In the genomic region with DNA sequence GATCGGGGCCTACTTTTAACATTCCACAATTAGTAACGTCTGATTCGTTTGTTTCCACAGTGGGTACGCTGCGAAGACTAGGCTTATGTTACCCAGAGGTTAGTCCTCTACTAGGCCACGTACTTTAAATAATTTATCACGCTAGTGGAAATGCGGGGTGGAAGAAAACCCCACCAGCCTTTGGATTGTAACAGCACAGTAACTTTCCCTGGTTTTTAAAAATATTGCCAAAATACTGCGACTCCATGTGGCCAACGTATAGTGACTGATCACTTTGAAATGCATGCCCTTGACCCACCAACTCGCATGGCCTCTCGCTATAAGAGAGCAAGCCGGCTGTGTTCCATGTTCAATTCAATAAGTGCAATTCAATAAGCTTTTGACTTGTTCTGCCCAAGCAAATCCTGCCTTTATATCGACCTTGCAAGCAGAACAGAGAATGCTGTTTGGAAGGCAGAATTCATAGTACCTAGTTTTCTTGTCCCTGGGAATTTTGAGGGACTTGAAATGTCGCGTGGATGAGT, we compare ENCODE assay signal across 8 cellular contexts. TPM values are rescaled to one million over a fixed set of nuclear protein-coding genes. Genes with fewer than 3 reads are reported as not detected.
DNase-seq lines count a peak whose midpoint lies in the region; ATAC-seq, FAIRE-seq and TF ChIP-seq lines count a peak whose summit lies in the region.

No MANE protein-coding gene starts in this region.

- TSS peak; percentile 53 for BruUV-seq in A673 (replicated peaks; lab: Mats Ljungman, UMichigan)

- POLR2A ChIA-PET in A673 (lab: Charles Lee; ENCODE audit: low non-redundant PET): interaction anchor here (0.6 kb wide), 1 partner anchor 67 kb away, joined by 3 read pairs; no protein-coding TSS in a partner anchor
- POLR2A ChIA-PET in HEK293 (lab: Yijun Ruan, JAX): interaction anchor here (0.7 to 1.8 kb wide), 16 partner anchors 8 to 312 kb away, joined by 3 to 18 read pairs (median 5); partner anchors contain the start of gene SEL1L
- POLR2A ChIA-PET in activated naive CD8-positive, alpha-beta T cell treated with anti-CD3 and anti-CD28 coated beads, Interleukin-2, amount 10 ng/mL, durations not matched to agents 7 days and 5 days (lab: Charles Lee): interaction anchor here (0.7 to 1.8 kb wide), 13 partner anchors 19 to 312 kb away, joined by 3 to 26 read pairs (median 4); partner anchors contain the start of genes CEP128 and SEL1L

- H3K36me3 Mint-ChIP-seq in activated naive CD8-positive, alpha-beta T cell treated with anti-CD3 and anti-CD28 coated beads, Interleukin-2, amount 10 ng/mL, durations not matched to agents 7 days and 5 days: peaks cover 4% of the 10 kb centered on the region

- peak overlapping the region; percentile 64 to 92 for H3K9ac ChIP-seq in kidney (ENCODE audit: low read length in 2 of 2)

- CTCF ChIA-PET in A673 (lab: Charles Lee): no interaction called here
- CTCF ChIA-PET in HEK293 (lab: Yijun Ruan, JAX): interaction anchor here (1.6 kb wide), 1 partner anchor 11 kb away, joined by 4 read pairs; no protein-coding TSS in a partner anchor

- H3K27ac Mint-ChIP-seq in activated naive CD8-positive, alpha-beta T cell treated with anti-CD3 and anti-CD28 coated beads, Interleukin-2, amount 10 ng/mL, durations not matched to agents 7 days and 5 days: peak overlapping the region; percentile 98

- H3K27ac ChIP-seq in A673 (ENCODE audit: low read depth, low read length, poor library complexity, severe bottlenecking) (peak overlapping the region; percentile 99), HEK293 (ENCODE audit: extremely low read depth, low read depth, low read length) (peak overlapping the region; percentile 91), kidney (ENCODE audit: low read depth in 2 of 2, low read length in 2 of 2) (peak overlapping the region; percentile 98 to 100), temporal lobe (ENCODE audit: low read depth, low read length) (peak overlapping the region; percentile 93)

- no peaks in the 10 kb centered on the region for H3K9me3 ChIP-seq in A673 (ENCODE audit: low read depth, low read length, poor library complexity, severe bottlenecking)
- no peaks in the 10 kb centered on the region for H3K9me3 ChIP-seq in HEK293 (ENCODE audit: control insufficient read depth, insufficient read depth, low read depth, low read length)
- no peaks in the 10 kb centered on the region for H3K9me3 ChIP-seq in kidney (ENCODE audit: control insufficient read depth in 1 of 2, low read length in 2 of 2)

- no peak for ATAC-seq in activated naive CD8-positive, alpha-beta T cell treated with anti-CD3 and anti-CD28 coated beads, Interleukin-2, amount 10 ng/mL, durations not matched to agents 7 days and 5 days (ENCODE audit: low read depth)

- H3K4me1 ChIP-seq in A673 (ENCODE audit: insufficient read depth, low read length, poor library complexity, severe bottlenecking) (peaks cover 15% of the 10 kb centered on the region), HEK293 (ENCODE audit: control insufficient read depth, insufficient read depth, low read length) (peaks cover 5% of the 10 kb centered on the region), kidney (ENCODE audit: control insufficient read depth in 1 of 2, insufficient read depth in 1 of 2, low read depth in 1 of 2, low read length in 2 of 2) (peaks cover 5 to 16% of the 10 kb centered on the region in 2 donors)

- intact Hi-C loops in A673 (cut with micrococcal nuclease; ENCODE audit: unreplicated experiment): no loop called here
- intact Hi-C loops in kidney (cut with DNase I): no loop called here

- H3K27me3 Mint-ChIP-seq in activated naive CD8-positive, alpha-beta T cell treated with anti-CD3 and anti-CD28 coated beads, Interleukin-2, amount 10 ng/mL, durations not matched to agents 7 days and 5 days: peaks cover 2% of the 10 kb centered on the region

- H3K36me3 ChIP-seq in A673 (ENCODE audit: insufficient read depth, low read length, poor library complexity, severe bottlenecking): no peaks in the 10 kb centered on the region
- H3K36me3 ChIP-seq in HEK293 (ENCODE audit: control insufficient read depth in 2 of 2, insufficient read depth in 1 of 2, low read length in 2 of 2): peaks cover 0 to 3% of the 10 kb centered on the region in 2 experiments; a peak in 1 of 3 replicates
- no peaks in the 10 kb centered on the region for H3K36me3 ChIP-seq in kidney (ENCODE audit: control insufficient read depth in 1 of 2, insufficient read depth in 2 of 2, low read length in 2 of 2)

- H3K27me3 ChIP-seq in A673 (replicated peaks; ENCODE audit: insufficient read depth, low read depth, low read length, poor library complexity): no peaks in the 10 kb centered on the region

- H3K4me3 Mint-ChIP-seq in activated naive CD8-positive, alpha-beta T cell treated with anti-CD3 and anti-CD28 coated beads, Interleukin-2, amount 10 ng/mL, durations not matched to agents 7 days and 5 days: peak overlapping the region; percentile 94

- H3K4me3 ChIP-seq in A673 (ENCODE audit: low read depth, low read length, poor library complexity, severe bottlenecking) (peak overlapping the region; percentile 82), HEK293 (ENCODE audit: low read depth, low read length) (peak overlapping the region; percentile 78), kidney (ENCODE audit: low read length in 2 of 2) (peak overlapping the region; percentile 76 to 92)

- H3K9me3 Mint-ChIP-seq in activated naive CD8-positive, alpha-beta T cell treated with anti-CD3 and anti-CD28 coated beads, Interleukin-2, amount 10 ng/mL, durations not matched to agents 7 days and 5 days: no peaks in the 10 kb centered on the region

- TF ChIP-seq CTCF in A673 (conservative IDR thresholded peaks at IDR 0.05; ENCODE audit: low read depth, low read length) (no peak), HEK293 (tag by site-specific recombination; IDR thresholded peaks at IDR 0.05) (no peak), kidney (IDR thresholded peaks at IDR 0.05; ENCODE audit: borderline replicate concordance, extremely low read depth, insufficient read depth) (no peak)

- peaks cover 14% of the 10 kb centered on the region for H3K4me1 Mint-ChIP-seq in activated naive CD8-positive, alpha-beta T cell treated with anti-CD3 and anti-CD28 coated beads, Interleukin-2, amount 10 ng/mL, durations not matched to agents 7 days and 5 days

- no peak for FAIRE-seq in kidney (lab: Jason Lieb, UNC)

- peak; percentile 10 for DNase-seq in A673 (ENCODE audit: low spot score)
- no peak for DNase-seq in activated naive CD8-positive, alpha-beta T cell treated with anti-CD3 and anti-CD28 coated beads, Interleukin-2, amount 10 ng/mL, durations not matched to agents 7 days and 5 days
- no peak for DNase-seq in kidney
- no peak for DNase-seq in NCI-H2196 (lab: John Stamatoyannopoulos, UW; ENCODE audit: unreplicated experiment)
- no peak for DNase-seq in MV-4-11 (lab: John Stamatoyannopoulos, UW)
- DNase-seq in dedifferentiated amniotic fluid mesenchymal stem cell (ENCODE audit: extremely low spot score): no peak

TF ChIP-seq in HEK293, 187 proteins besides CTCF, POLR2A, EP300 and RAD21:
- no peak for TF ChIP-seq REPIN1 (tag by site-specific recombination; IDR thresholded peaks at IDR 0.05; ENCODE audit: low read depth)
- peak; percentile 57 for TF ChIP-seq ZNF335 (tag by site-specific recombination; conservative IDR thresholded peaks at IDR 0.05)
- TF ChIP-seq ZNF664 (tag by site-specific recombination; IDR thresholded peaks at IDR 0.05): no peak
- TF ChIP-seq YY1 (tag by site-specific recombination; IDR thresholded peaks at IDR 0.05): no peak
- peak; percentile 50 for TF ChIP-seq SETDB1 (IDR thresholded peaks at IDR 0.05; ENCODE audit: insufficient read length, low read length)

RNA-seq across cellular contexts. Expression of gene GTF2A1, which starts 0.9 kb away (rescaled TPM):
- total RNA-seq in A673 (2021) (52.3 and 54.3 TPM in 2 replicates), kidney (27.0 TPM), temporal lobe (47.0 TPM)
- total RNA-seq in activated naive CD8-positive, alpha-beta T cell treated with anti-CD3 and anti-CD28 coated beads, Interleukin-2, amount 10 ng/mL, durations not matched to agents 7 days and 5 days: 10 to 100 TPM; 35.1 to 35.8 TPM
- polyA plus RNA-seq in kidney (ENCODE audit: insufficient read depth, low read depth, low replicate concordance): 4.7 TPM
